In the genomic region with DNA sequence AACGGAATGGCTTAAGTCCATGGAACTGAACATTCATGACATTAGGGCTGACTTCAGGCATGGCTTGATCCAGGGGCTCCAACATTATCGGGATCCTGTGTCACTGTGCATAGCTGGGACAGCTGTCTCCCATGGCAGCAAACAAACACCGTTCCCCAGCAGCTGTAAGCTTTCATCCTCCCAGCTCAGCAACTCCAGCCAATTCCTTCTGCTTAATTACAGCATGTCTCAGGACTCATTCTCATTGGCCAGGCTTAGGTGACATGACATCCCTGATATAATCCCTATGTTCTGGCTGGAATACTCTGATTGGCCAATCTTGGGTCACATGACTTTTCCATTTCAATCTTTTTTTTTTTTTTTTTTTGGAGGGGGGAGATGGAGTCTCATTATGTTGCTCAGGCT, we compare ENCODE assay signal across 9 cellular contexts. TPM values are rescaled to one million over a fixed set of nuclear protein-coding genes. Genes with fewer than 3 reads are reported as not detected.
DNase-seq lines count a peak whose midpoint lies in the region; ATAC-seq, FAIRE-seq and TF ChIP-seq lines count a peak whose summit lies in the region.
"Had no signal": no experiment of that assay in that cellular context is flagged by ENCODE, and none has a peak within 500 bp of the region (broad histone marks: within the 10 kb centered on the region; RNA-seq: fewer than 3 reads in every experiment).

No MANE protein-coding gene starts in this region.

- H3K9me3 ChIP-seq in adipocyte (ENCODE audit: control insufficient read depth, low read length) (no peaks in the 10 kb centered on the region), left lung (no peaks in the 10 kb centered on the region), prostate gland (no peaks in the 10 kb centered on the region)

- H3K4me3 ChIP-seq in adipocyte (ENCODE audit: low read length) (no peak overlapping the region), left lung (no peak overlapping the region), prostate gland (no peak overlapping the region)

- H3K27ac ChIP-seq in left lung (no peak overlapping the region), prostate gland (no peak overlapping the region)

- H3K4me1 ChIP-seq in adipocyte (ENCODE audit: control insufficient read depth, insufficient read depth, low read length), result no peaks in the 10 kb centered on the region
- peaks cover 0 to 7% of the 10 kb centered on the region in 2 donors for H3K4me1 ChIP-seq in left lung
- no peaks in the 10 kb centered on the region for H3K4me1 ChIP-seq in prostate gland (replicated peaks)

- no peak overlapping the region for H3K9ac ChIP-seq in adipocyte (ENCODE audit: low read length)

- peak; percentile 85 for DNase-seq in DMS53 (lab: John Stamatoyannopoulos, UW)
- DNase-seq in NCI-H1436 (lab: John Stamatoyannopoulos, UW), result peak; percentile 84
- peak; percentile 53 for DNase-seq in adipocyte (ENCODE audit: low read depth)
- DNase-seq in left lung, result no peak
- DNase-seq in GM19240 (ENCODE audit: insufficient read length, low spot score), result no peak
- no peak for DNase-seq in RCC 7860 (ENCODE audit: low spot score)
- DNase-seq in prostate gland (ENCODE audit: low spot score), result no peak
- DNase-seq: activated gamma-delta T cell had no signal

- WGBS in prostate gland, result 33% methylated on average over 3 of the region's 3 CpGs

- no peak for TF ChIP-seq POLR2A in prostate gland (IDR thresholded peaks at IDR 0.05)

- H3K27me3 ChIP-seq in adipocyte (replicated peaks; ENCODE audit: control insufficient read depth, insufficient read depth, low read length) (no peaks in the 10 kb centered on the region), left lung (no peaks in the 10 kb centered on the region), prostate gland (replicated peaks; ENCODE audit: insufficient read depth) (no peaks in the 10 kb centered on the region)

- no peak for FAIRE-seq in RCC 7860 (lab: Jason Lieb, UNC)

- H3K36me3 ChIP-seq in adipocyte (ENCODE audit: control insufficient read depth, insufficient read depth, low read length, severe bottlenecking) (no peaks in the 10 kb centered on the region), left lung (no peaks in the 10 kb centered on the region), prostate gland (no peaks in the 10 kb centered on the region)

- ATAC-seq in left lung (peak; percentile 49), GM18502 (IDR thresholded peaks at IDR 0.05; ENCODE audit: poor library complexity, unreplicated experiment) (no peak)

- no peak for TF ChIP-seq CTCF in left lung (IDR thresholded peaks at IDR 0.05)
- TF ChIP-seq CTCF in prostate gland (IDR thresholded peaks at IDR 0.05), result no peak

- intact Hi-C loops in left lung (cut with DNase I), result no loop called here
- intact Hi-C loops in prostate gland (cut with DNase I), result no loop called here

RNA-seq across cellular contexts. Expression of gene TLE5, which starts 10.9 kb away (rescaled TPM):
- total RNA-seq in left lung (100 to 1,000 TPM; 335 to 409 TPM), prostate gland (100 to 1,000 TPM; 546 to 767 TPM)

RNA-seq across cellular contexts. Expression of gene GNA11, which starts 21.0 kb away (rescaled TPM):
- 10 to 100 TPM; 57.2 to 59.9 TPM for total RNA-seq in left lung
- total RNA-seq in prostate gland, result 100 to 1,000 TPM in 1 of 2 donors, 10 to 100 TPM in 1; 61.3 to 117 TPM

RNA-seq across cellular contexts. Expression of gene TLE2, which starts 44.1 kb away (rescaled TPM):
- total RNA-seq in left lung (10 to 100 TPM; 35.2 to 70.5 TPM), prostate gland (10 to 100 TPM; 61.9 to 82.1 TPM)

Comparison
In these comparisons a context has a peak if more than half of its experiments do, and no peak if none do; other contexts are left out.
1. DNase-seq: peak in DMS53 (single experiment), NCI-H1436 (single experiment) and adipocyte (single experiment); none in left lung (0 of 2), GM19240 (single experiment), RCC 7860 (single experiment) and prostate gland (single experiment).